7 cellular contexts compared by ENCODE assay signal in the genomic region with DNA sequence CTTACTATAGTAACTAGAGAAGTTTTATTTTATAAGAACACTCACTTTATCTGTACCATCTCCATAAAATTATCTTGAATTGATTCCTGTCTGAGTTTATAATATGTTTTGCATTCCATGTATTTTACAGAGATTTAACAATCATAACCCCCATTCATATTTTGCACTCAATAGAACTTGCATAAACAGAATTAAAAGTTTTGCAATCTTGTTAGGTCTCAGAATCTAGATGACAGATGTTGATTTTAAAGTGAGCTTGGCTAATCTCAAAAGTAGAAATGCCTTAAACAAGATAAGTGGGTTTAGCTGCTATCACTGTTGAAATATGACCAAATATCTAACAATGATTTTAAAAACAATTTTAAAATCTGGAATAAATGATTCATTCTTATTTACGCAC.
"Had no signal": no experiment of that assay in that cellular context is flagged by ENCODE, and none has a peak within 500 bp of the region (broad histone marks: within the 10 kb centered on the region; RNA-seq: fewer than 3 reads in every experiment).

No MANE protein-coding gene starts in this region.

- H3K27ac Mint-ChIP-seq: GM23338, H9 had no signal

- H3K9me3 Mint-ChIP-seq: H9 had no signal

- DNase-seq: H9, HCEC 1CT, IMR-90 had no signal

- H3K4me1 Mint-ChIP-seq: GM23338, H9 had no signal

- ATAC-seq: GM23338 had no signal

- H3K4me2 ChIP-seq: GM23338 had no signal

- H3K4me3 Mint-ChIP-seq: GM23338, H9 had no signal

- FAIRE-seq: H1, H54, HTR-8/SVneo had no signal

- H3K4me3 ChIP-seq: GM23338 had no signal
